In the genomic region with DNA sequence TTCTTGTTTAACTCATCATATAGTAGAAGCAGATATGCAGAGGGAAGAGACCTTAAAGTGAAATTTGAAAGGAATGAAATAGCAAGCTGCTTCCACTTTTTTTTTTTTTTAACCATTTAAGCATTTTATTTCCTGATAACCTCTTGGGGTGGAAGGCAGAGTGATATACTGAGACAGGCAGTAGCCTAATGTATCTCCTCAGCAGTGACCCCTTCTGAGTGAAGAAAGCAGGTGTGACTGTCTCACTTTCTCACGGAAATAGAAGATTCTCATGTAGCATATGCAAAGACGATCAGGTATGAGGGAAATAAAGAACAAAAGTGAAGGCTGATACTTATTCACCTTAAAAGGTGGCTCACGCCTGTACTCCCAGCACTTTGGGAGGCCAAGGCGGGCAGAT, we compare ENCODE assay signal across 23 cellular contexts.
"Had no signal": no experiment of that assay in that cellular context is flagged by ENCODE, and none has a peak within 500 bp of the region (broad histone marks: within the 10 kb centered on the region; RNA-seq: fewer than 3 reads in every experiment).

No MANE protein-coding gene starts in this region.

- H3K4me1 ChIP-seq: Peyer's patch, SJSA1 had no signal

- H3K27ac ChIP-seq: HL-60, PC-9, Peyer's patch, SJSA1, SK-N-MC had no signal

- H2AFZ ChIP-seq: PC-9 had no signal

- H3K9me3 ChIP-seq: MG63, Peyer's patch, SJSA1 had no signal

- H3K4me3 ChIP-seq: MG63, PC-9, Peyer's patch, SJSA1, SK-N-MC had no signal

- H3K4me2 ChIP-seq: PC-9 had no signal

- H3K4me3 Mint-ChIP-seq: IgD-negative memory B cell had no signal

- H3K9me3 Mint-ChIP-seq: IgD-negative memory B cell had no signal

- H3K27ac Mint-ChIP-seq: IgD-negative memory B cell had no signal

- FAIRE-seq: HTR-8/SVneo had no signal

- DNase-seq: KBM-7, MG63, NCI-H1092, NCI-H1105 treated with DMSO at 0.1 percent for 48 hours, NCI-H1417 treated with DMSO at 0.1 percent for 48 hours, NCI-H146, NCI-H1694 treated with DMSO at 0.1 percent for 48 hours, NCI-H1930, NCI-H2081, NCI-H2107, NCI-H2227 treated with DMSO at 0.1 percent for 48 hours, NCI-H524, NCI-H526 treated with DMSO at 0.1 percent for 48 hours, NCI-H748 treated with DMSO at 0.1 percent for 48 hours, PC-9, Peyer's patch, SHP77 treated with DMSO at 0.1 percent for 48 hours had no signal

- H3K36me3 Mint-ChIP-seq: IgD-negative memory B cell had no signal

- ATAC-seq: Right ventricle myocardium inferior had no signal

- H3K27me3 ChIP-seq: MG63, Peyer's patch, SJSA1 had no signal

- H3K36me3 ChIP-seq: MG63, Peyer's patch, SJSA1 had no signal
